In the genomic region with DNA sequence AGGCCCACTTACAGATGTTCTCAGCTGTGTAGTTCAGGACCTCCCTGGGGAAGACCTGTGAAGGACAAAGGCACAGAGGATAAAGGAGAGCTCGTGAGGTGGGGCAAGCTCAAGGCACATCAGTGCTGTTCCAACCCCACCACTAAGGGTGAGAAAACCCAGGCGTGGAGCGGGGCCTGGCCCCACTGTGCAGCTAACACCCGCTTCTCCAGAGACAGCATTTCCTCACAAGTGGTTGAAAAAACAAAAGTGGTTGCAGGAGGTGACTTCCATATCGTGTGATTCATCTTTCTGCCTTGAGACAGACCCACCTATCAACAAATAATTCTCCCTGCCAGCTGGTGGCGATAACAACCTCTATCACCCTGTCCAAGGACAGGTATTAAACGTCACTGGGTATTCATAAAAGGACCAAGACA, we compare ENCODE assay signal across 9 cellular contexts. TPM values are rescaled to one million over a fixed set of nuclear protein-coding genes. Genes with fewer than 3 reads are reported as not detected.
A peak's percentile ranks its signal among the peaks of the same experiment; 100 is the strongest.
DNase-seq lines count a peak whose midpoint lies in the region; ATAC-seq, FAIRE-seq and TF ChIP-seq lines count a peak whose summit lies in the region.
"Had no signal": no experiment of that assay in that cellular context is flagged by ENCODE, and none has a peak within 500 bp of the region (broad histone marks: within the 10 kb centered on the region; RNA-seq: fewer than 3 reads in every experiment).

No MANE protein-coding gene starts in this region.

- intact Hi-C loops in natural killer cell (cut with micrococcal nuclease), result no loop called here
- intact Hi-C loops in spleen (cut with DNase I; ENCODE audit: low total_unique reads), result no loop called here
- intact Hi-C loops in sigmoid colon (cut with DNase I), result no loop called here
- intact Hi-C loops in PC-9 (cut with micrococcal nuclease; ENCODE audit: unreplicated experiment), result no loop called here

- no peak for TF ChIP-seq EP300 in sigmoid colon (IDR thresholded peaks at IDR 0.05)

- no peaks in the 10 kb centered on the region for H3K9me3 ChIP-seq in DOHH2 (ENCODE audit: control insufficient read depth, insufficient read depth, low read length)
- H3K9me3 ChIP-seq in Loucy (ENCODE audit: insufficient read depth, low read depth, low read length), result no peaks in the 10 kb centered on the region
- no peaks in the 10 kb centered on the region for H3K9me3 ChIP-seq in astrocyte (ENCODE audit: insufficient read depth, low read depth, low read length)
- no peaks in the 10 kb centered on the region for H3K9me3 ChIP-seq in spleen
- no peaks in the 10 kb centered on the region for H3K9me3 ChIP-seq in sigmoid colon
- no peaks in the 10 kb centered on the region for H3K9me3 ChIP-seq in PC-9 (ENCODE audit: insufficient read depth, low read depth)

- CTCF ChIA-PET in PC-9 (lab: Charles Lee), result no interaction called here

- no peaks in the 10 kb centered on the region for H3K9me2 ChIP-seq in DOHH2 (replicated peaks; ENCODE audit: control insufficient read depth, low read length)
- H3K9me2 ChIP-seq in Loucy (replicated peaks; ENCODE audit: low read depth, low read length), result no peaks in the 10 kb centered on the region
- H3K9me2 ChIP-seq in PC-9 (ENCODE audit: insufficient read depth), result no peaks in the 10 kb centered on the region

- POLR2A ChIA-PET in PC-9 (lab: Charles Lee; ENCODE audit: unreplicated experiment), result no interaction called here

- BruUV-seq in PC-9 (replicated peaks; lab: Mats Ljungman, UMichigan), result no TSS peak

- no peaks in the 10 kb centered on the region for H3K4me1 ChIP-seq in DOHH2 (ENCODE audit: control insufficient read depth, low read length)
- H3K4me1 ChIP-seq in Loucy (ENCODE audit: insufficient read depth, low read length, poor library complexity, severe bottlenecking), result no peaks in the 10 kb centered on the region
- H3K4me1 ChIP-seq in astrocyte (ENCODE audit: insufficient read depth, low read length), result peaks cover 9% of the 10 kb centered on the region
- H3K4me1 ChIP-seq in spleen, result peaks cover 0 to 66% (median 15%) of the 10 kb centered on the region in 6 donors
- no peaks in the 10 kb centered on the region for H3K4me1 ChIP-seq in sigmoid colon
- 0 out of 2 replicates have a peak, but pooled peaks cover 7% of the 10 kb centered on the region for H3K4me1 ChIP-seq in PC-9 (replicated peaks; ENCODE audit: insufficient read depth)

- DNase-seq in astrocyte (ENCODE audit: low read depth), result no peak
- no peak for DNase-seq in natural killer cell
- DNase-seq in Kasumi-1 (lab: John Stamatoyannopoulos, UW), result no peak
- DNase-seq in spleen, result no peak
- DNase-seq in sigmoid colon, result no peak
- no peak for DNase-seq in PC-9

- H3K27me3 Mint-ChIP-seq in astrocyte (ENCODE audit: low read depth, unreplicated experiment), result no peaks in the 10 kb centered on the region
- no peaks in the 10 kb centered on the region for H3K27me3 Mint-ChIP-seq in natural killer cell (ENCODE audit: low read depth in 2 of 2)

- no peak for FAIRE-seq in astrocyte (lab: Jason Lieb, UNC)

- H3K9ac ChIP-seq in Loucy (ENCODE audit: low read depth, low read length, poor library complexity, severe bottlenecking), result no peak overlapping the region
- H3K9ac ChIP-seq in astrocyte (ENCODE audit: low read length), result peak overlapping the region; percentile 20

- no peak overlapping the region for H2AFZ ChIP-seq in Loucy (ENCODE audit: low read length)
- no peak overlapping the region for H2AFZ ChIP-seq in astrocyte (ENCODE audit: low read depth, low read length)
- no peak overlapping the region for H2AFZ ChIP-seq in PC-9

- H3K4me3 ChIP-seq in DOHH2 (ENCODE audit: low read length), result no peak overlapping the region
- H3K4me3 ChIP-seq in Loucy (ENCODE audit: low read length, poor library complexity, severe bottlenecking), result no peak overlapping the region
- H3K4me3 ChIP-seq in astrocyte (ENCODE audit: insufficient read depth, low read depth, low read length), result no peak overlapping the region
- no peak overlapping the region for H3K4me3 ChIP-seq in spleen
- no peak overlapping the region for H3K4me3 ChIP-seq in sigmoid colon
- no peak overlapping the region for H3K4me3 ChIP-seq in PC-9

- TF ChIP-seq POLR2A in spleen (IDR thresholded peaks at IDR 0.05) (no peak), sigmoid colon (IDR thresholded peaks at IDR 0.05) (no peak)

- H3F3A ChIP-seq in DOHH2 (ENCODE audit: control insufficient read depth, insufficient read depth) (0 out of 2 replicates have a peak, but pooled peaks cover 3% of the 10 kb centered on the region), Loucy (ENCODE audit: low read depth) (no peaks in the 10 kb centered on the region), PC-9 (ENCODE audit: insufficient read depth, low read depth) (peaks cover 11% of the 10 kb centered on the region; the same call in 1 of the 2 replicates)

- H3K4me2 ChIP-seq in DOHH2 (ENCODE audit: low read length) (no peak overlapping the region), Loucy (ENCODE audit: low read depth, low read length, poor library complexity, severe bottlenecking) (no peak overlapping the region), astrocyte (ENCODE audit: low read length) (peak overlapping the region; percentile 55), PC-9 (no peak overlapping the region)

- ATAC-seq in natural killer cell, result peak; percentile 79 to 90 (median 84)
- ATAC-seq: sciatic nerve had no signal

- peaks cover 63% of the 10 kb centered on the region for H3K36me3 ChIP-seq in DOHH2 (ENCODE audit: control insufficient read depth, low read length)
- H3K36me3 ChIP-seq in Loucy (ENCODE audit: insufficient read depth, low read length), result peaks cover 37% of the 10 kb centered on the region; the same call in 1 of the 2 replicates
- H3K36me3 ChIP-seq in astrocyte (ENCODE audit: insufficient read depth, low read length), result peaks cover 34% of the 10 kb centered on the region
- peaks cover 0 to 97% (median 57%) of the 10 kb centered on the region in 6 donors for H3K36me3 ChIP-seq in spleen
- H3K36me3 ChIP-seq in sigmoid colon, result peaks cover 13 to 62% (median 23%) of the 10 kb centered on the region in 4 donors
- 0 out of 2 replicates have a peak, but pooled peaks cover 7% of the 10 kb centered on the region for H3K36me3 ChIP-seq in PC-9 (ENCODE audit: low read depth)

- peaks cover 26% of the 10 kb centered on the region for H3K36me3 Mint-ChIP-seq in astrocyte (ENCODE audit: low read depth, unreplicated experiment)
- H3K36me3 Mint-ChIP-seq in natural killer cell, result peaks cover 10% of the 10 kb centered on the region

- H3K9me3 Mint-ChIP-seq in astrocyte (ENCODE audit: unreplicated experiment) (no peaks in the 10 kb centered on the region), natural killer cell (no peaks in the 10 kb centered on the region)

- H3K27ac ChIP-seq in DOHH2 (ENCODE audit: low read depth, low read length), result no peak overlapping the region
- H3K27ac ChIP-seq in astrocyte (ENCODE audit: low read depth, low read length), result no peak overlapping the region
- H3K27ac ChIP-seq in spleen, result peak overlapping the region in 2 of 8 donors; percentile 16 to 88
- H3K27ac ChIP-seq in sigmoid colon, result no peak overlapping the region
- no peak overlapping the region for H3K27ac ChIP-seq in PC-9

- no peak overlapping the region for H3K27ac Mint-ChIP-seq in astrocyte (ENCODE audit: unreplicated experiment)
- H3K27ac Mint-ChIP-seq in natural killer cell, result peak overlapping the region; percentile 9 to 69

- peaks cover 4% of the 10 kb centered on the region for H3K4me1 Mint-ChIP-seq in astrocyte (ENCODE audit: low read depth, unreplicated experiment)
- H3K4me1 Mint-ChIP-seq in natural killer cell, result peaks cover 39 to 43% of the 10 kb centered on the region in 2 donors

- H4K20me1 ChIP-seq in DOHH2 (ENCODE audit: control insufficient read depth, insufficient read depth, low read depth, low read length), result no peaks in the 10 kb centered on the region
- no peaks in the 10 kb centered on the region for H4K20me1 ChIP-seq in Loucy (ENCODE audit: insufficient read depth, low read length, poor library complexity, severe bottlenecking)
- H4K20me1 ChIP-seq in astrocyte (ENCODE audit: insufficient read depth, low read length), result peaks cover 65% of the 10 kb centered on the region
- peaks cover 17% of the 10 kb centered on the region; the same call in 1 of the 2 replicates for H4K20me1 ChIP-seq in PC-9 (ENCODE audit: insufficient read depth)

- H3K79me2 ChIP-seq in DOHH2 (ENCODE audit: control insufficient read depth, low read length) (peaks cover 3% of the 10 kb centered on the region; the same call in 1 of the 2 replicates), Loucy (ENCODE audit: insufficient read depth, low read length) (no peaks in the 10 kb centered on the region), astrocyte (ENCODE audit: insufficient read depth, low read length) (peaks cover 10% of the 10 kb centered on the region), PC-9 (ENCODE audit: low read depth) (no peaks in the 10 kb centered on the region)

- WGBS in spleen, 5 donors, result 55 to 72% (median 69%) methylated on average over 7 of the region's 7 CpGs
- 65 to 71% methylated on average over 7 of the region's 7 CpGs for WGBS in sigmoid colon, 2 donors

- H3K27me3 ChIP-seq in DOHH2 (ENCODE audit: control insufficient read depth, low read length) (no peaks in the 10 kb centered on the region), Loucy (ENCODE audit: insufficient read depth, low read length, poor library complexity, severe bottlenecking) (no peaks in the 10 kb centered on the region), astrocyte (ENCODE audit: insufficient read depth, low read length) (no peaks in the 10 kb centered on the region), spleen (replicated peaks in 1 of 7) (no peaks in the 10 kb centered on the region), sigmoid colon (no peaks in the 10 kb centered on the region), PC-9 (ENCODE audit: insufficient read depth, low read depth) (no peaks in the 10 kb centered on the region)

- H3K4me3 Mint-ChIP-seq in astrocyte (ENCODE audit: unreplicated experiment) (no peak overlapping the region), natural killer cell (no peak overlapping the region)

- TF ChIP-seq CTCF in DOHH2 (IDR thresholded peaks at IDR 0.05; ENCODE audit: low read depth, low read length, poor library complexity, severe bottlenecking) (peak; percentile 35), Loucy (conservative IDR thresholded peaks at IDR 0.05; ENCODE audit: low read length) (peak; percentile 36; the same call in 1 of the 2 replicates), astrocyte (IDR thresholded peaks at IDR 0.05; ENCODE audit: insufficient read depth, low read depth, low read length) (peak; percentile 19), natural killer cell (IDR thresholded peaks at IDR 0.05) (no peak), spleen (IDR thresholded peaks at IDR 0.05 in 8 of 11, conservative IDR thresholded peaks at IDR 0.05 in 3 of 11) (no peak), sigmoid colon (IDR thresholded peaks at IDR 0.05) (no peak), PC-9 (conservative IDR thresholded peaks at IDR 0.05) (no peak; the same call in 1 of the 2 replicates)

RNA-seq across cellular contexts. Expression of gene SNN, which starts 30.0 kb away (rescaled TPM):
- total RNA-seq in astrocyte (12.2 and 16.7 TPM in 2 replicates), natural killer cell (10 to 100 TPM in 2 of 3 donors, 1 to 10 TPM in 1; 5.3 to 20.0 (median 12.5) TPM), spleen (10 to 100 TPM; 44.5 to 59.5 (median 49.1) TPM), sigmoid colon (10 to 100 TPM; 10.8 to 15.3 (median 13.5) TPM), PC-9 (2021) (12.6 and 17.0 TPM in 2 replicates)
- polyA plus RNA-seq in spleen (10 to 100 TPM; 22.3 to 53.7 (median 25.1) TPM), sigmoid colon (10 to 100 TPM in 1 of 3 donors, 1 to 10 TPM in 2; 5.1 to 14.4 (median 6.0) TPM)

RNA-seq across cellular contexts. Expression of gene TXNDC11, which starts 44.4 kb away (rescaled TPM):
- 29.0 and 34.9 TPM in 2 replicates for total RNA-seq in astrocyte
- total RNA-seq in natural killer cell, result 10 to 100 TPM; 63.4 to 99.2 (median 68.9) TPM
- 100 to 1,000 TPM in 1 of 7 donors, 10 to 100 TPM in 6; 42.7 to 104 (median 64.0) TPM for total RNA-seq in spleen
- 10 to 100 TPM; 28.3 to 43.4 (median 36.6) TPM for polyA plus RNA-seq in spleen
- total RNA-seq in sigmoid colon, result 10 to 100 TPM; 25.3 to 35.2 (median 28.8) TPM
- 10 to 100 TPM; 34.9 to 54.0 (median 37.8) TPM for polyA plus RNA-seq in sigmoid colon
- 30.9 and 40.9 TPM in 2 replicates for total RNA-seq in PC-9 (2021)

Comparison
In these comparisons a context has a peak if more than half of its experiments do, and no peak if none do; other contexts are left out.
1. CTCF ChIP-seq: peak in DOHH2 (single experiment), Loucy (single experiment) and astrocyte (single experiment); none in natural killer cell (single experiment), spleen (0 of 11), sigmoid colon (0 of 4) and PC-9 (single experiment).